In genomic region chr11:518463-519202, GRCh38 we compare ENCODE assay signal across 1 cellular context.
A peak's percentile ranks its signal among the peaks of the same experiment; 100 is the strongest.
TF ChIP-seq lines count a peak whose summit lies in the region.

No MANE protein-coding gene starts in this region.

TF ChIP-seq in K562, 482 proteins besides CTCF, POLR2A, EP300 and RAD21 (continues in another document):
- TF ChIP-seq TFE3 (CRISPR knock-in tag; IDR thresholded peaks at IDR 0.05) (peak; percentile 100), KLF6 (CRISPR knock-in tag; IDR thresholded peaks at IDR 0.05; ENCODE audit: borderline replicate concordance) (no peak), WHSC1 (IDR thresholded peaks at IDR 0.05; ENCODE audit: low read length) (no peak), ZNF639 (CRISPR knock-in tag; conservative IDR thresholded peaks at IDR 0.05 in 1 of 2, IDR thresholded peaks at IDR 0.05 in 1 of 2) (peak in 1 of 2 experiments; percentile 85; a peak in 2 of 4 replicates), TCF3 (CRISPR knock-in tag; IDR thresholded peaks at IDR 0.05) (peak; percentile 34; the same call in 1 of the 2 replicates), CAMTA2 (CRISPR knock-in tag; conservative IDR thresholded peaks at IDR 0.05) (no peak), PTRF (tag; IDR thresholded peaks at IDR 0.05) (no peak), NELFE (IDR thresholded peaks at IDR 0.05; ENCODE audit: insufficient read depth, insufficient read length) (no peak), ETS1 (conservative IDR thresholded peaks at IDR 0.05; ENCODE audit: control insufficient read depth, low read depth, low read length) (no peak; the same call in none of the 2 replicates), SMAD3 (CRISPR knock-in tag; conservative IDR thresholded peaks at IDR 0.05) (0 out of 2 replicates have a peak, but pooled peaks have one; percentile 7), NFRKB (IDR thresholded peaks at IDR 0.05; ENCODE audit: low read depth) (no peak), ZFP30 (CRISPR knock-in tag; IDR thresholded peaks at IDR 0.05; ENCODE audit: borderline replicate concordance) (no peak), ZNF507 (tag; conservative IDR thresholded peaks at IDR 0.05) (no peak), MTA2 (IDR thresholded peaks at IDR 0.05; ENCODE audit: low read depth) (0 out of 2 replicates have a peak, but pooled peaks have one; percentile 11), CBX1 (IDR thresholded peaks at IDR 0.05; ENCODE audit: low read depth) (peak; percentile 87; the same call in 1 of the 2 replicates), SREBF2 (CRISPR knock-in tag; IDR thresholded peaks at IDR 0.05) (peak; percentile 55; the same call in 1 of the 2 replicates), RNF2 (IDR thresholded peaks at IDR 0.05) (peak; percentile 89), KLF13 (tag; IDR thresholded peaks at IDR 0.05; ENCODE audit: borderline replicate concordance, low read depth) (peak; percentile 96), FOXJ3 (CRISPR knock-in tag; IDR thresholded peaks at IDR 0.05) (no peak), ARID2 (IDR thresholded peaks at IDR 0.05) (no peak), ZKSCAN8 (CRISPR knock-in tag; IDR thresholded peaks at IDR 0.05) (0 out of 2 replicates have a peak, but pooled peaks have one; percentile 14), ARHGAP35 (IDR thresholded peaks at IDR 0.05; ENCODE audit: partially characterized antibody) (no peak), BHLHE40 (IDR thresholded peaks at IDR 0.05; ENCODE audit: low read length) (peak; percentile 86), MTA3 (IDR thresholded peaks at IDR 0.05; ENCODE audit: borderline replicate concordance) (peak; percentile 94), ZNF785 (CRISPR knock-in tag; IDR thresholded peaks at IDR 0.05) (no peak), PHF20 (IDR thresholded peaks at IDR 0.05; ENCODE audit: partially characterized antibody) (peak; percentile 19), ARNT (IDR thresholded peaks at IDR 0.05) (no peak), ZNF583 (CRISPR knock-in tag; IDR thresholded peaks at IDR 0.05) (peak; percentile 43; the same call in 1 of the 2 replicates), NCOA4 (IDR thresholded peaks at IDR 0.05; ENCODE audit: partially characterized antibody) (no peak), TRIM24 (IDR thresholded peaks at IDR 0.05) (peak; percentile 19 to 29; a peak in 2 of 4 replicates), CBFA2T3 (IDR thresholded peaks at IDR 0.05) (no peak), XRCC5 (IDR thresholded peaks at IDR 0.05; ENCODE audit: low read depth, low read length) (peak; percentile 90), VEZF1 (CRISPR knock-in tag; IDR thresholded peaks at IDR 0.05) (peak; percentile 88), PHF21A (IDR thresholded peaks at IDR 0.05; ENCODE audit: borderline replicate concordance, low read depth) (no peak), PBX2 (CRISPR knock-in tag; IDR thresholded peaks at IDR 0.05; ENCODE audit: low read depth) (no peak), PBX2 (tag; conservative IDR thresholded peaks at IDR 0.05; ENCODE audit: low read depth) (no peak), ADNP (tag; IDR thresholded peaks at IDR 0.05) (no peak), STAG1 (CRISPR knock-in tag; IDR thresholded peaks at IDR 0.05; ENCODE audit: borderline replicate concordance) (peak; percentile 91), CHD1 (IDR thresholded peaks at IDR 0.05; ENCODE audit: low read length) (peak; percentile 20), E2F8 (IDR thresholded peaks at IDR 0.05; ENCODE audit: low read depth, partially characterized antibody) (no peak), HNRNPLL (IDR thresholded peaks at IDR 0.05; ENCODE audit: low read depth, low read length, poor library complexity, severe bottlenecking) (peak; percentile 54), TCF15 (CRISPR knock-in tag; IDR thresholded peaks at IDR 0.05) (no peak; the same call in 1 of the 2 replicates), TSC22D4 (tag; IDR thresholded peaks at IDR 0.05) (no peak), CXXC5 (CRISPR knock-in tag; IDR thresholded peaks at IDR 0.05) (peak; percentile 98), CREBBP (IDR thresholded peaks at IDR 0.05; ENCODE audit: low read depth, low read length) (no peak), ZNF592 (IDR thresholded peaks at IDR 0.05) (peak; percentile 92), ESRRA (IDR thresholded peaks at IDR 0.05; ENCODE audit: borderline replicate concordance, low read depth) (peak; percentile 66; the same call in 1 of the 2 replicates), MEF2A (IDR thresholded peaks at IDR 0.05; ENCODE audit: control insufficient read depth, low read depth, low read length) (no peak), PATZ1 (CRISPR knock-in tag; IDR thresholded peaks at IDR 0.05; ENCODE audit: borderline replicate concordance) (no peak), ZFPM2 (CRISPR knock-in tag; IDR thresholded peaks at IDR 0.05) (no peak), LCOR (CRISPR knock-in tag; IDR thresholded peaks at IDR 0.05) (peak; percentile 86)
